In the genomic region with DNA sequence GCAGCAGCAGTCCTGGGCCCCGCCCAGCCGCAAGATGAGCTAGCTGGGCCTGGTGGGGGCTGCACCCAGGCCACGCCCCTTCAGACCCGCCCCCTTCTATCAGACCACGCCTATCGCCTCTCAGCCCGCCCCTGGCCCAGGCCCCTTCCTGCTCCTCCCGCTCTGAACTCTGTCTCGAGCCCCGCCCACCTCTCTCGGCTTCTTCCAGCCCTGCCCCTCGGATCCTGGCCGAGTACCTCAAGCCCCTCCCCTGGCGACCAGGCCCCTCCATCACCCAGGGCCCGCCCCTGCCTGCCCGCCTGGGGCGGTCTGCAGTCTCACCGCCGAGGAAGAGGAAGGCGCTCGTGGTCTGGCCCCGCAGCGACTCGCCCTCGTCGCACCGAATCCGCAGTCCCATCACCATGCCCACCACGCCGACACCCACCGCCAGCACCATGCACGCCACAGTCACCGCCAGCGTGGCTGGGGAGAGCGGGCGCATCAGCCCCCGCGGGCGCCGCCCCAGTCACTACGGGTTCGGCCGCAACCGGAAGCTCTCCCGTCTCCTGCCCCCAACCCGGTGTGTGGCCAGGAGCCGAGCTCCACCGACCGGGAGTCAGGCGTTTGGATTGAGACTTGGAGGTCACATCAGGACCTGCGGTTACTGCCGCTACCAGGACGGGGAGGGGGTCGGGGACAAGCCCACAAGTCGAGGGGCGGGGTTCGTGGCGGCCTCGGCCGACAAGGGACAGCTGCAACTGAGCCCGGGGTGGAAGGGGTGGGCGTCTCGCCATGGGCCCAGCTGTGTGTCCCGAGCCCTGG, we compare ENCODE assay signal across 8 cellular contexts. TPM values are rescaled to one million over a fixed set of nuclear protein-coding genes. Genes with fewer than 3 reads are reported as not detected.
DNase-seq lines count a peak whose midpoint lies in the region; ATAC-seq, FAIRE-seq and TF ChIP-seq lines count a peak whose summit lies in the region.

No MANE protein-coding gene starts in this region.

- DNase-seq in Caki2 (ENCODE audit: low read depth) = peak; percentile 99
- peak; percentile 99 to 100 for DNase-seq in SJSA1 (ENCODE audit: low read depth in 1 of 2, low spot score in 2 of 2)
- peak; percentile 99 for DNase-seq in activated naive CD4-positive, alpha-beta T cell treated with anti-CD3 and anti-CD28 coated beads for 36 hours
- DNase-seq in frontal cortex (ENCODE audit: low spot score in 2 of 2) = peak; percentile 95 to 99
- peak; percentile 77 to 99 (median 97) for DNase-seq in substantia nigra (lab: John Stamatoyannopoulos, UW)

- H3K9me3 Mint-ChIP-seq in activated naive CD4-positive, alpha-beta T cell treated with anti-CD3 and anti-CD28 coated beads for 36 hours = no peaks in the 10 kb centered on the region

- CTCF ChIA-PET in activated naive CD4-positive, alpha-beta T cell treated with anti-CD3 and anti-CD28 coated beads for 36 hours (lab: Charles Lee) = interaction anchor here (0.7 kb wide), 1 partner anchor 26 kb away, joined by 5 read pairs; the partner anchor contains the start of gene VSIG10L

- no peaks in the 10 kb centered on the region for H3K36me3 ChIP-seq in HUES48 (ENCODE audit: control insufficient read depth, insufficient read depth, low read length)
- peaks cover 3% of the 10 kb centered on the region for H3K36me3 ChIP-seq in SJSA1
- no peaks in the 10 kb centered on the region for H3K36me3 ChIP-seq in neutrophil

- intact Hi-C loops in activated naive CD4-positive, alpha-beta T cell treated with anti-CD3 and anti-CD28 coated beads for 36 hours (cut with micrococcal nuclease) = loop anchor here (1.0 to 5.0 kb wide), 5 partner anchors 27 to 337 kb away; no protein-coding TSS in a partner anchor

- in situ Hi-C loops in Caki2 (cut with HindIII; ENCODE audit: low pct_unique_long_range_greater_than_20kb, low sequenced_read_pairs) = no loop called here

- no peaks in the 10 kb centered on the region for H3K27me3 ChIP-seq in HUES48 (ENCODE audit: control insufficient read depth, insufficient read depth, low read length)
- no peaks in the 10 kb centered on the region for H3K27me3 ChIP-seq in SJSA1 (replicated peaks)
- H3K27me3 ChIP-seq in neutrophil = no peaks in the 10 kb centered on the region

- no peaks in the 10 kb centered on the region for H3K27me3 Mint-ChIP-seq in activated naive CD4-positive, alpha-beta T cell treated with anti-CD3 and anti-CD28 coated beads for 36 hours (ENCODE audit: low read depth)

- peak; percentile 72 for ATAC-seq in GM21390 (IDR thresholded peaks at IDR 0.05; ENCODE audit: unreplicated experiment)

- H3K4me1 Mint-ChIP-seq in activated naive CD4-positive, alpha-beta T cell treated with anti-CD3 and anti-CD28 coated beads for 36 hours (ENCODE audit: low read depth) = peaks cover 58% of the 10 kb centered on the region

- peak; percentile 61 for TF ChIP-seq CTCF in neutrophil (IDR thresholded peaks at IDR 0.05)

- H3K4me1 ChIP-seq in HUES48 (ENCODE audit: control insufficient read depth, insufficient read depth, low read length) = peaks cover 17% of the 10 kb centered on the region
- peaks cover 48% of the 10 kb centered on the region for H3K4me1 ChIP-seq in SJSA1 (replicated peaks)
- peaks cover 64 to 73% of the 10 kb centered on the region in 2 experiments for H3K4me1 ChIP-seq in neutrophil (ENCODE audit: control insufficient read depth in 1 of 2, insufficient read depth in 1 of 2, low read depth in 1 of 2, low read length in 1 of 2)

- FAIRE-seq in frontal cortex (lab: Jason Lieb, UNC) = no peak

- H3K9me3 ChIP-seq in HUES48 (ENCODE audit: control insufficient read depth, insufficient read depth, low read length) = no peaks in the 10 kb centered on the region
- H3K9me3 ChIP-seq in SJSA1 (replicated peaks) = no peaks in the 10 kb centered on the region
- H3K9me3 ChIP-seq in neutrophil = no peaks in the 10 kb centered on the region

- peak overlapping the region; percentile 98 for H3K4me3 ChIP-seq in HUES48 (ENCODE audit: low read depth, low read length)
- H3K4me3 ChIP-seq in SJSA1 = peak overlapping the region; percentile 67
- H3K4me3 ChIP-seq in neutrophil (ENCODE audit: low read depth in 1 of 2, low read length in 1 of 2) = peak overlapping the region; percentile 90 to 96

- peak overlapping the region; percentile 94 for H3K4me3 Mint-ChIP-seq in activated naive CD4-positive, alpha-beta T cell treated with anti-CD3 and anti-CD28 coated beads for 36 hours

- H3K27ac ChIP-seq in HUES48 (ENCODE audit: low read depth, low read length) (peak overlapping the region; percentile 89), SJSA1 (peak overlapping the region; percentile 60), neutrophil (peak overlapping the region; percentile 86), substantia nigra (ENCODE audit: low read depth, low read length, poor library complexity, severe bottlenecking) (peak overlapping the region; percentile 93)

- H3K27ac Mint-ChIP-seq in activated naive CD4-positive, alpha-beta T cell treated with anti-CD3 and anti-CD28 coated beads for 36 hours = peak overlapping the region; percentile 95

- H3K9ac ChIP-seq in HUES48 (ENCODE audit: low read depth, low read length) = peak overlapping the region; percentile 61

- H3K36me3 Mint-ChIP-seq in activated naive CD4-positive, alpha-beta T cell treated with anti-CD3 and anti-CD28 coated beads for 36 hours (ENCODE audit: low read depth) = no peaks in the 10 kb centered on the region

RNA-seq across cellular contexts. Expression of gene CLDND2, which starts 1.0 kb away (rescaled TPM):
- not detected in 2 replicates for total RNA-seq in Caki2 (2014; rRNA removed; shearing (Covaris generic); ENCODE audit: low replicate concordance)
- total RNA-seq in SJSA1 (2014; rRNA removed; shearing (Covaris generic)) = not detected in 2 replicates
- total RNA-seq in activated naive CD4-positive, alpha-beta T cell treated with anti-CD3 and anti-CD28 coated beads for 36 hours = under 1 TPM; 0.72 TPM
- not detected for total RNA-seq in frontal cortex

RNA-seq across cellular contexts. Expression of gene ETFB, which starts 1.6 kb away (rescaled TPM):
- 497 and 551 TPM in 2 replicates for total RNA-seq in Caki2 (2014; rRNA removed; shearing (Covaris generic); ENCODE audit: low replicate concordance)
- total RNA-seq in SJSA1 (2014; rRNA removed; shearing (Covaris generic)) = 91.4 and 205 TPM in 2 replicates
- total RNA-seq in activated naive CD4-positive, alpha-beta T cell treated with anti-CD3 and anti-CD28 coated beads for 36 hours = 100 to 1,000 TPM; 118 to 128 TPM
- total RNA-seq in frontal cortex = 41.2 TPM

RNA-seq across cellular contexts. Expression of gene NKG7, which starts 4.7 kb away (rescaled TPM):
- not detected in 2 replicates for total RNA-seq in Caki2 (2014; rRNA removed; shearing (Covaris generic); ENCODE audit: low replicate concordance)
- not detected in 2 replicates for total RNA-seq in SJSA1 (2014; rRNA removed; shearing (Covaris generic))
- 10 to 100 TPM; 16.3 to 17.5 TPM for total RNA-seq in activated naive CD4-positive, alpha-beta T cell treated with anti-CD3 and anti-CD28 coated beads for 36 hours
- not detected for total RNA-seq in frontal cortex

RNA-seq across cellular contexts. Expression of gene LIM2, which starts 20.0 kb away (rescaled TPM):
- total RNA-seq in Caki2 (2014; rRNA removed; shearing (Covaris generic); ENCODE audit: low replicate concordance) = not detected in 2 replicates
- not detected in 2 replicates for total RNA-seq in SJSA1 (2014; rRNA removed; shearing (Covaris generic))
- total RNA-seq in activated naive CD4-positive, alpha-beta T cell treated with anti-CD3 and anti-CD28 coated beads for 36 hours = not detected
- total RNA-seq in frontal cortex = not detected

RNA-seq across cellular contexts. Expression of gene C19orf84, which starts 22.6 kb away (rescaled TPM):
- total RNA-seq in Caki2 (2014; rRNA removed; shearing (Covaris generic); ENCODE audit: low replicate concordance) = not detected in 2 replicates
- not detected in 2 replicates for total RNA-seq in SJSA1 (2014; rRNA removed; shearing (Covaris generic))
- total RNA-seq in activated naive CD4-positive, alpha-beta T cell treated with anti-CD3 and anti-CD28 coated beads for 36 hours = not detected
- total RNA-seq in frontal cortex = not detected

Comparison
In these comparisons a context has a peak if more than half of its experiments do, and no peak if none do; other contexts are left out.
1. Peak in every context shown above with its lines: DNase-seq, ATAC-seq, H3K4me3 ChIP-seq and H3K27ac ChIP-seq.
2. RNA of gene NKG7, which starts 4.7 kb away (total RNA-seq): 16.3 to 17.5 TPM in activated naive CD4-positive, alpha-beta T cell treated with anti-CD3 and anti-CD28 coated beads for 36 hours; not detected in Caki2, not detected in SJSA1 and not detected in frontal cortex (single experiment); every median in the first group is over 10 times any median in the second.